Comparison of ENCODE assay signal across 21 cellular contexts in genomic region chr5:61289241-61289640, GRCh38. TPM values are rescaled to one million over a fixed set of nuclear protein-coding genes. Genes with fewer than 3 reads are reported as not detected.
DNase-seq lines count a peak whose midpoint lies in the region; ATAC-seq, FAIRE-seq and TF ChIP-seq lines count a peak whose summit lies in the region.
"Had no signal": no experiment of that assay in that cellular context is flagged by ENCODE, and none has a peak within 500 bp of the region (broad histone marks: within the 10 kb centered on the region; RNA-seq: fewer than 3 reads in every experiment).

No MANE protein-coding gene starts in this region.

- BruUV-seq in endothelial cell of umbilical vein (replicated peaks; lab: Mats Ljungman, UMichigan) = no TSS peak

- TF ChIP-seq CTCF in H9 (conservative IDR thresholded peaks at IDR 0.05) (peak; percentile 52; the same call in 2 of the 3 replicates), endothelial cell of umbilical vein (IDR thresholded peaks at IDR 0.05; ENCODE audit: extremely low read depth in 1 of 2, insufficient read depth in 1 of 2, low read depth in 1 of 2, low read length in 2 of 2) (no peak), pancreas (IDR thresholded peaks at IDR 0.05) (no peak), left lung (IDR thresholded peaks at IDR 0.05) (no peak)

- no peak overlapping the region for H3K4me2 ChIP-seq in H9 (ENCODE audit: insufficient read depth, insufficient read length, low read length)
- no peak overlapping the region for H3K4me2 ChIP-seq in endothelial cell of umbilical vein (ENCODE audit: insufficient read depth, low read length)

- H4K20me1 ChIP-seq in H9 (ENCODE audit: control insufficient read depth, insufficient read depth, insufficient read length) (no peaks in the 10 kb centered on the region), endothelial cell of umbilical vein (replicated peaks; ENCODE audit: control insufficient read depth, extremely low read depth, insufficient read depth, low read length) (no peaks in the 10 kb centered on the region)

- no peak overlapping the region for H3K56ac ChIP-seq in H9 (ENCODE audit: insufficient read length, low read depth, low read length)

- H2AFZ ChIP-seq in H9 (ENCODE audit: low read length) (no peak overlapping the region), endothelial cell of umbilical vein (ENCODE audit: low read depth, low read length) (peak overlapping the region; percentile 76)

- no peak overlapping the region for H3K23ac ChIP-seq in H9 (ENCODE audit: insufficient read length, low read depth, low read length)

- TF ChIP-seq POLR2A in endothelial cell of umbilical vein (IDR thresholded peaks at IDR 0.05; ENCODE audit: low read depth, low read length) = no peak

- intact Hi-C loops in endothelial cell of umbilical vein (cut with micrococcal nuclease) = no loop called here
- intact Hi-C loops in pancreas (cut with DNase I) = no loop called here
- intact Hi-C loops in left lung (cut with DNase I) = no loop called here

- DNase-seq in H9 (no peak), NCI-H69 (lab: John Stamatoyannopoulos, UW) (peak; percentile 49), endothelial cell of umbilical vein (ENCODE audit: low read depth, low spot score) (no peak), pancreas (no peak), HT-29 (ENCODE audit: low spot score) (no peak), cerebellar cortex (ENCODE audit: low spot score) (no peak), left lung (no peak), T-cell (no peak)
- DNase-seq: activated CD4-positive, alpha-beta T cell treated with anti-CD3 and anti-CD28 coated beads, Interleukin-2, amount 50 U/mL, for 1 hour; body of pancreas; dorsolateral prefrontal cortex; hippocampal formation; NCI-H1092; NCI-H446 treated with DMSO at 0.1 percent for 48 hours; ovary; stimulated activated CD4-positive, alpha-beta T cell treated with anti-CD3 and anti-CD28 coated beads, Interleukin-4, amount 100 ng/mL, for 4 hours had no signal

- H3K23me2 ChIP-seq in H9 (ENCODE audit: insufficient read length, low read depth, low read length, poor library complexity, severe bottlenecking) = no peaks in the 10 kb centered on the region

- H2BK20ac ChIP-seq in H9 (ENCODE audit: low read depth, low read length, poor library complexity, severe bottlenecking) = no peak overlapping the region

- H3K9ac ChIP-seq in H9 (ENCODE audit: extremely low read depth, insufficient read length, low read length) (no peak overlapping the region), endothelial cell of umbilical vein (replicated peaks; ENCODE audit: extremely low read depth, insufficient read depth, low read length) (no peak overlapping the region)

- H3K4me1 ChIP-seq in H9 (ENCODE audit: insufficient read depth, low read length) (peaks cover 3% of the 10 kb centered on the region), endothelial cell of umbilical vein (ENCODE audit: control insufficient read depth, extremely low read depth, insufficient read depth, low read length) (peaks cover 20% of the 10 kb centered on the region), pancreas (peaks cover 26 to 45% (median 39%) of the 10 kb centered on the region in 3 donors), left lung (peaks cover 0 to 11% of the 10 kb centered on the region in 2 donors)

- no peaks in the 10 kb centered on the region for H3K9me1 ChIP-seq in endothelial cell of umbilical vein (replicated peaks; ENCODE audit: control insufficient read depth, extremely low read depth, insufficient read depth, low read length)

- H3K79me1 ChIP-seq in H9 (ENCODE audit: insufficient read depth, low read depth, low read length, poor library complexity, severe bottlenecking) = no peaks in the 10 kb centered on the region

- no peaks in the 10 kb centered on the region for H3K9me3 ChIP-seq in H9 (ENCODE audit: control insufficient read depth, low read depth, low read length)
- no peaks in the 10 kb centered on the region for H3K9me3 ChIP-seq in endothelial cell of umbilical vein (replicated peaks; ENCODE audit: control insufficient read depth, insufficient read depth, low read length)
- no peaks in the 10 kb centered on the region for H3K9me3 ChIP-seq in pancreas
- H3K9me3 ChIP-seq in left lung = no peaks in the 10 kb centered on the region
- H3K9me3 ChIP-seq: body of pancreas, ovary, thoracic aorta had no signal

- no peak overlapping the region for H3K4ac ChIP-seq in H9 (ENCODE audit: low read depth, low read length)

- H3K18ac ChIP-seq in H9 (ENCODE audit: insufficient read length, low read depth, low read length) = no peak overlapping the region

- H3K27ac ChIP-seq in H9 (ENCODE audit: insufficient read length, low read depth, low read length) (no peak overlapping the region), endothelial cell of umbilical vein (ENCODE audit: insufficient read depth, low read depth, low read length) (no peak overlapping the region), pancreas (peak overlapping the region in 3 of 4 donors; percentile 11 to 86 (median 86)), left lung (peak overlapping the region in 1 of 2 donors; percentile 7)
- H3K27ac ChIP-seq: dorsolateral prefrontal cortex, ovary, skin epidermis, thoracic aorta had no signal

- no peak overlapping the region for H2BK12ac ChIP-seq in H9 (ENCODE audit: insufficient read length, low read depth, low read length)

- no peak overlapping the region for H4K5ac ChIP-seq in H9 (ENCODE audit: insufficient read length, low read depth, low read length)

- no peak overlapping the region for H2AK5ac ChIP-seq in H9 (ENCODE audit: insufficient read length, low read length)

- H3T11ph ChIP-seq in H9 (ENCODE audit: low read length) = no peak overlapping the region

- FAIRE-seq in endothelial cell of umbilical vein (lab: Jason Lieb, UNC) = peak; percentile 37
- no peak for FAIRE-seq in pancreas (lab: Jason Lieb, UNC)
- FAIRE-seq: TTC549 had no signal

- H3K27me3 ChIP-seq in H9 (ENCODE audit: insufficient read depth, low read length) (no peaks in the 10 kb centered on the region), endothelial cell of umbilical vein (ENCODE audit: control insufficient read depth in 2 of 2, insufficient read depth in 2 of 2, low read length in 2 of 2) (no peaks in the 10 kb centered on the region), pancreas (no peaks in the 10 kb centered on the region), left lung (no peaks in the 10 kb centered on the region)
- H3K27me3 ChIP-seq: body of pancreas, dorsolateral prefrontal cortex, ovary had no signal

- H3K79me2 ChIP-seq in H9 (ENCODE audit: insufficient read depth, low read length) (no peaks in the 10 kb centered on the region), endothelial cell of umbilical vein (ENCODE audit: control insufficient read depth, insufficient read depth, low read length) (no peaks in the 10 kb centered on the region)

- no peak overlapping the region for H2BK120ac ChIP-seq in H9 (ENCODE audit: low read depth, low read length, poor library complexity, severe bottlenecking)

- CTCF ChIA-PET in endothelial cell of umbilical vein (lab: Charles Lee) (interaction anchor here (1.0 kb wide), 1 partner anchor 8 kb away, joined by 3 read pairs; no protein-coding TSS in a partner anchor), T-cell (lab: Charles Lee) (no interaction called here)

- no peak overlapping the region for H4K91ac ChIP-seq in H9 (ENCODE audit: insufficient read length, low read depth, low read length)

- H3K4me1 Mint-ChIP-seq in H9 (peaks cover 8 to 18% of the 10 kb centered on the region in 2 experiments), T-cell (peaks cover 0 to 6% (median 2%) of the 10 kb centered on the region in 3 donors)

- no peaks in the 10 kb centered on the region for H3K27me3 Mint-ChIP-seq in H9 (ENCODE audit: low read depth)
- no peaks in the 10 kb centered on the region for H3K27me3 Mint-ChIP-seq in T-cell

- H3K27ac Mint-ChIP-seq in H9 (no peak overlapping the region; a peak in 1 of 7 replicates), T-cell (no peak overlapping the region)
- H3K27ac Mint-ChIP-seq: activated naive CD4-positive, alpha-beta T cell treated with anti-CD3 and anti-CD28 coated beads, Interleukin-2, amount 50 U/mL, for 72 hours had no signal

- no peak overlapping the region for H4K8ac ChIP-seq in H9 (replicated peaks; ENCODE audit: insufficient read length, low read depth, low read length)

- H3K4me3 ChIP-seq in endothelial cell of umbilical vein (replicated peaks in 1 of 3; ENCODE audit: insufficient read depth in 1 of 3, low read depth in 1 of 3, low read length in 3 of 3) (no peak overlapping the region), pancreas (no peak overlapping the region), left lung (no peak overlapping the region)
- H3K4me3 ChIP-seq: body of pancreas, dorsolateral prefrontal cortex, ovary, skin epidermis, thoracic aorta had no signal

- H3K4me3 Mint-ChIP-seq in H9 = no peak overlapping the region
- no peak overlapping the region for H3K4me3 Mint-ChIP-seq in T-cell
- H3K4me3 Mint-ChIP-seq: CD14-positive monocyte had no signal

- H3K14ac ChIP-seq in H9 (ENCODE audit: insufficient read depth, low read length) = no peak overlapping the region

- WGBS in H9 (ENCODE audit: extremely low coverage, insufficient read length, low lambda C conversion rate) = no CpG with 5 or more reads among the region's 2 CpGs
- 90 to 98% methylated on average over 2 of the region's 2 CpGs for WGBS in pancreas, 2 donors

- H3K36me3 ChIP-seq in endothelial cell of umbilical vein (ENCODE audit: control insufficient read depth in 2 of 2, extremely low read depth in 1 of 2, insufficient read depth in 2 of 2, low read length in 2 of 2) (no peaks in the 10 kb centered on the region), pancreas (no peaks in the 10 kb centered on the region), left lung (no peaks in the 10 kb centered on the region)
- H3K36me3 ChIP-seq: ovary, thoracic aorta had no signal

- no peak overlapping the region for H2BK5ac ChIP-seq in H9 (ENCODE audit: insufficient read length, low read length)

- POLR2A ChIA-PET in endothelial cell of umbilical vein (lab: Charles Lee) (no interaction called here), T-cell (lab: Charles Lee) (no interaction called here)

- H2BK15ac ChIP-seq in H9 (ENCODE audit: low read depth, low read length) = no peak overlapping the region

- ATAC-seq in pancreas (no peak), left lung (no peak), T-cell (replicated peaks in 1 of 4) (no peak)
- ATAC-seq: activated naive CD4-positive, alpha-beta T cell treated with anti-CD3 and anti-CD28 coated beads, Interleukin-2, amount 50 U/mL, for 72 hours; body of pancreas had no signal

- dilution Hi-C loops in endothelial cell of umbilical vein (cut with MboI; ENCODE audit: extremely low pct_ligation_motif_present, low sequenced_read_pairs) = no loop called here

- H3K9me3 Mint-ChIP-seq in H9 = no peaks in the 10 kb centered on the region; a peak in 1 of 5 replicates
- H3K9me3 Mint-ChIP-seq in T-cell = peaks cover 0 to 7% (median 0%) of the 10 kb centered on the region in 3 donors
- H3K9me3 Mint-ChIP-seq: activated naive CD4-positive, alpha-beta T cell treated with anti-CD3 and anti-CD28 coated beads, Interleukin-2, amount 50 U/mL, for 72 hours had no signal

- no peaks in the 10 kb centered on the region for H3K36me3 Mint-ChIP-seq in H9 (ENCODE audit: insufficient read depth in 1 of 3, low read depth in 3 of 3)
- H3K36me3 Mint-ChIP-seq in T-cell = no peaks in the 10 kb centered on the region
- H3K36me3 Mint-ChIP-seq: activated naive CD4-positive, alpha-beta T cell treated with anti-CD3 and anti-CD28 coated beads, Interleukin-2, amount 50 U/mL, for 72 hours; CD14-positive monocyte had no signal

RNA-seq across cellular contexts. Expression of gene ZSWIM6, which starts 42.8 kb away (rescaled TPM):
- total RNA-seq in H9 (2021) (11.0 and 11.5 TPM in 2 replicates), endothelial cell of umbilical vein (25.3 and 25.7 TPM in 2 replicates), pancreas (10 to 100 TPM in 1 of 6 donors, 1 to 10 TPM in 5; 5.8 to 12.9 (median 6.2) TPM), left lung (10 to 100 TPM; 17.5 to 20.3 TPM), T-cell (10 to 100 TPM in 3 of 5 donors, 1 to 10 TPM in 2; 8.3 to 11.3 (median 10.1) TPM)
- polyA plus RNA-seq in endothelial cell of umbilical vein (12.8 and 14.9 TPM in 2 replicates), pancreas (1 to 10 TPM; 3.6 to 6.6 TPM)
- 10.2 and 10.4 TPM in 2 replicates for polyA plus RNA-seq in endothelial cell of umbilical vein (2011; cell fraction: cytosol; rRNA removed)
- polyA plus RNA-seq in endothelial cell of umbilical vein (2011; cell fraction: nucleus; rRNA removed) = 60.3 and 64.0 TPM in 2 replicates
- 12.8 and 15.4 TPM in 2 replicates for polyA plus RNA-seq in endothelial cell of umbilical vein (2012)
- polyA minus RNA-seq in endothelial cell of umbilical vein = 50.4 and 51.5 TPM in 2 replicates
- 13.3 TPM for polyA minus RNA-seq in endothelial cell of umbilical vein (2011; cell fraction: cytosol; rRNA and poly(A)+ RNA removed)
- 52.0 and 72.2 TPM in 2 replicates for polyA minus RNA-seq in endothelial cell of umbilical vein (2011; cell fraction: nucleus; rRNA and poly(A)+ RNA removed)
- total RNA-seq in HT-29 (2014; rRNA removed; shearing (Covaris generic)) = 3.0 and 3.2 TPM in 2 replicates

Comparison
In these comparisons a context has a peak if more than half of its experiments do, and no peak if none do; other contexts are left out.
1. H3K27ac ChIP-seq: peak in pancreas (3 of 4); none in H9 (single experiment) and endothelial cell of umbilical vein (single experiment).